Comparison of ENCODE assay signal across 9 cellular contexts in genomic region chr4:104966349-104967033, GRCh38.
DNase-seq lines count a peak whose midpoint lies in the region; ATAC-seq and TF ChIP-seq lines count a peak whose summit lies in the region.
"Had no signal": no experiment of that assay in that cellular context is flagged by ENCODE, and none has a peak within 500 bp of the region (broad histone marks: within the 10 kb centered on the region; RNA-seq: fewer than 3 reads in every experiment).

No MANE protein-coding gene starts in this region.

- TF ChIP-seq POLR2A in spleen (IDR thresholded peaks at IDR 0.05), result no peak

- no peaks in the 10 kb centered on the region for H3K27me3 ChIP-seq in spleen (replicated peaks in 1 of 7)

- H3K4me3 ChIP-seq in spleen, result peak overlapping the region in 1 of 8 donors; percentile 12
- H3K4me3 ChIP-seq: A549 had no signal

- H3K36me3 ChIP-seq in spleen, result no peaks in the 10 kb centered on the region

- ATAC-seq in GM21825 (IDR thresholded peaks at IDR 0.05; ENCODE audit: unreplicated experiment), result peak; percentile 98
- ATAC-seq: A549 had no signal

- DNase-seq in DMS53 (lab: John Stamatoyannopoulos, UW) (peak; percentile 29), DMS53 treated with DMSO at 0.1 percent for 48 hours (lab: John Stamatoyannopoulos, UW; ENCODE audit: unreplicated experiment) (no peak), M059J (ENCODE audit: low read depth) (peak; percentile 4), spleen (no peak), caudate nucleus (lab: John Stamatoyannopoulos, UW) (no peak), dedifferentiated amniotic fluid mesenchymal stem cell (ENCODE audit: extremely low spot score) (no peak)
- peak; percentile 28 for DNase-seq in central memory CD4-positive, alpha-beta T cell

- intact Hi-C loops in spleen (cut with DNase I; ENCODE audit: low total_unique reads), result no loop called here

- peak overlapping the region in 7 of 8 donors; percentile 29 to 82 (median 69) for H3K27ac ChIP-seq in spleen
- no peak overlapping the region for H3K27ac ChIP-seq in caudate nucleus (ENCODE audit: low read depth, low read length)
- H3K27ac ChIP-seq: A549 had no signal

- TF ChIP-seq CTCF in spleen (IDR thresholded peaks at IDR 0.05 in 8 of 11, conservative IDR thresholded peaks at IDR 0.05 in 3 of 11), result no peak

- H3K4me1 ChIP-seq in spleen, result peaks cover 0 to 23% (median 6%) of the 10 kb centered on the region in 6 donors
- H3K4me1 ChIP-seq: A549 had no signal

- WGBS in spleen, 5 donors, result 17 to 22% (median 19%) methylated on average over 3 of the region's 3 CpGs

- H3K9me3 ChIP-seq in spleen, result peaks cover 0 to 3% (median 1%) of the 10 kb centered on the region in 8 donors
- H3K9me3 ChIP-seq: A549 had no signal

Comparison
In these comparisons a context has a peak if more than half of its experiments do, and no peak if none do; other contexts are left out.
1. DNase-seq: peak in DMS53 (single experiment), M059J (single experiment) and central memory CD4-positive, alpha-beta T cell (single experiment); none in DMS53 treated with DMSO at 0.1 percent for 48 hours (single experiment), spleen (single experiment), caudate nucleus (0 of 61) and dedifferentiated amniotic fluid mesenchymal stem cell (single experiment).